ENCODE assay signal across 17 cellular contexts in the genomic region with DNA sequence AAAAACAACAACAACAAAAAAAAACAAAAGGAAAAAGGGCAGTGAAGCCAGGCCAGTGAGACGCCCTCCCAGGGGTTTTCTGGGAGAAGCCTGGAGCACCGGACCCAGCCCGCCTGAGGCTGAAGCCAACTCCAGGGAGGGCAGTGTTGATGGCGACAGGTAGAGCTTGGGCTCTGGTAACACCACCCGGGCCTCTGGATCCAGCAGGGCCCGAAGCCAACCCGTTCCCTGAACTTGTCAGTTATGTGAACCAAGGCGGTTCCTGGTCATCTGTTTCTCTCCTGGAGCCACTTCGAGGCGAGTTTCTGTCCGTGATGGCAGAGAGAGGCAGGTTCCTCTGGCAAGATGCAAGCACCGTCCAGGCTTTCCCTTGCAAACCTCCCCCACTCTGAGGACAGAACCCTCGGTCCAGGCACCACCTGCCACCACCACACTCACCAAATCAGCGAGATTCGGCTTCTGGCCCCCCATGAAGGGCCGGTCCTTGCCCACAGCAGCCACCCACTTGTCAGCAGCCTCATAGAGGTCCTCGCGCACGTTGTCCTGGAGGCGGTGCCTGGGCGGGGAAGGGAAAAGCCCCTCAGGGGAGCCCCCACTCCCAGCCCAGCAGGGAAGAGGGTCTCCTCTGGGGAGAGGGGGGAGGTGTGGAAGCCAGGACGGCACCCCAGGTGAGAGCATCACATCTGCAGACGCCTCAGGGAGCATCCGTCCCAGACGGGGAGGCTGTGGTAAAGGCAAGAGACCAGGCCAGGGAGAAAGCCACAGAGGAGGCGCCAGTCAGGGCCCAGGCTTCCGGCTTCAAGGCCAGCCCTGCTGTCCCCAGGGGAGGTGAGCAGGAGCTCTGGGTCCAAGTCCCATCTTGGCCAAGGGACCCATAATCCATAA. TPM values are rescaled to one million over a fixed set of nuclear protein-coding genes. Genes with fewer than 3 reads are reported as not detected.
"Had no signal": no experiment of that assay in that cellular context is flagged by ENCODE, and none has a peak within 500 bp of the region (broad histone marks: within the 10 kb centered on the region; RNA-seq: fewer than 3 reads in every experiment).

No MANE protein-coding gene starts in this region.

- H3K27ac ChIP-seq: adrenal gland, gastroesophageal sphincter, testis, VCaP had no signal

- H3K4me2 ChIP-seq: SK-N-SH had no signal

- H3K9ac ChIP-seq: SK-N-SH had no signal

- DNase-seq: activated CD4-positive, alpha-beta T cell treated with anti-CD3 and anti-CD28 coated beads for 4 hours; activated CD8-positive, alpha-beta memory T cell treated with anti-CD3 and anti-CD28 coated beads, Interleukin-2, amount 50 U/mL, for 48 hours; activated CD8-positive, alpha-beta T cell treated with anti-CD3 and anti-CD28 coated beads, Interleukin-2, amount 10 ng/mL, durations not matched to agents 7 days and 5 days; activated naive CD4-positive, alpha-beta T cell treated with anti-CD3 and anti-CD28 coated beads, Interleukin-2, amount 50 U/mL, for 16 hours; effector memory CD4-positive, alpha-beta T cell; hippocampal formation; SK-N-SH; stimulated activated CD4-positive, alpha-beta T cell treated with anti-CD3 and anti-CD28 coated beads, Interleukin-15, amount 100 ng/mL, for 24 hours; stimulated activated CD4-positive, alpha-beta T cell treated with anti-CD3 and anti-CD28 coated beads, Interleukin-4, amount 100 ng/mL, for 24 hours; T-helper 1 cell; testis had no signal

- H3K9me3 ChIP-seq: adrenal gland, gastroesophageal sphincter, SK-N-SH, testis had no signal

- H3K4me3 ChIP-seq: adrenal gland, gastroesophageal sphincter, testis had no signal

- ATAC-seq: activated CD8-positive, alpha-beta T cell treated with anti-CD3 and anti-CD28 coated beads, Interleukin-2, amount 10 ng/mL, durations not matched to agents 7 days and 5 days; activated T-helper 17 cell treated with anti-CD3 and anti-CD28 coated beads, Interleukin-2, amount 50 U/mL, for 72 hours; gastroesophageal sphincter had no signal

- H3K27me3 ChIP-seq: adrenal gland, gastroesophageal sphincter, testis had no signal

RNA-seq across cellular contexts. Expression of gene LCN2, which starts 27.1 kb away (rescaled TPM):
- total RNA-seq: activated CD8-positive, alpha-beta T cell treated with anti-CD3 and anti-CD28 coated beads, Interleukin-2, amount 10 ng/mL, durations not matched to agents 7 days and 5 days; activated T-helper 17 cell treated with anti-CD3 and anti-CD28 coated beads, Interleukin-2, amount 50 U/mL, for 72 hours; myocyte; pulmonary artery endothelial cell; testis had no signal
